ENCODE assay signal across 7 cellular contexts in genomic region chr9:62110486-62110885, GRCh38.
A peak's percentile ranks its signal among the peaks of the same experiment; 100 is the strongest.
ATAC-seq lines count a peak whose summit lies in the region.

No MANE protein-coding gene starts in this region.

- ATAC-seq in GM18511 (IDR thresholded peaks at IDR 0.05; ENCODE audit: unreplicated experiment) (peak; percentile 75), GM18907 (IDR thresholded peaks at IDR 0.05; ENCODE audit: unreplicated experiment) (peak; percentile 73), GM19463 (IDR thresholded peaks at IDR 0.05; ENCODE audit: unreplicated experiment) (peak; percentile 54), GM21723 (IDR thresholded peaks at IDR 0.05; ENCODE audit: unreplicated experiment) (peak; percentile 71), HG02884 (IDR thresholded peaks at IDR 0.05; ENCODE audit: unreplicated experiment) (peak; percentile 79), HG03175 (IDR thresholded peaks at IDR 0.05; ENCODE audit: unreplicated experiment) (peak; percentile 53), HG03520 (IDR thresholded peaks at IDR 0.05; ENCODE audit: unreplicated experiment) (peak; percentile 84)

Comparison
In these comparisons a context has a peak if more than half of its experiments do, and no peak if none do; other contexts are left out.
1. Peak in every context shown above with its lines: ATAC-seq.